ENCODE assay signal across 1 cellular context in the genomic region with DNA sequence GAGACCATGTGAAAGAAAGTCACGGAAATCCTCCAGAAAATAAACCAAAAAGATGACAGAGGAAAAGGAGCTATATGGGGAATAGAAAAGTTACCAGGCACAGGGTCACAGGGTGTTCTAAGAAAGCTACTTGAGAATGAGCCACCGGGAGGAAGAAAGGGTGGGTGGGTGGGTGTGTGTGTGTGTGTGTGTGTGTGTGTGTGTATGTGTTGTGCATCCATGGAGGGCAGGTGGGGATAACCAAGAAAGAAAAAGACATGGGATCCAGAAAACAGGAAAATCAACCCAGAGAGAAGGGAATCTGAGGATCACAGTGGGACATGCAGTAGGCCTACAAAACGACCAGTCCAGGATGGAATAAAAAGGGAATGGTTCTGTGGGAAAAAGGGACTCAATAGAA.
TF ChIP-seq lines count a peak whose summit lies in the region.

No MANE protein-coding gene starts in this region.

TF ChIP-seq in SK-N-SH, 30 proteins besides CTCF, POLR2A, EP300 and RAD21:
- TF ChIP-seq, protein P1, sequence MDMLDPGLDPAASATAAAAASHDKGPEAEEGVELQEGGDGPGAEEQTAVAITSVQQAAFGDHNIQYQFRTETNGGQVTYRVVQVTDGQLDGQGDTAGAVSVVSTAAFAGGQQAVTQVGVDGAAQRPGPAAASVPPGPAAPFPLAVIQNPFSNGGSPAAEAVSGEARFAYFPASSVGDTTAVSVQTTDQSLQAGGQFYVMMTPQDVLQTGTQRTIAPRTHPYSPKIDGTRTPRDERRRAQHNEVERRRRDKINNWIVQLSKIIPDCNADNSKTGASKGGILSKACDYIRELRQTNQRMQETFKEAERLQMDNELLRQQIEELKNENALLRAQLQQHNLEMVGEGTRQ (IDR thresholded peaks at IDR 0.05; ENCODE audit: borderline replicate concordance, low read depth, low read length), result no peak
- TF ChIP-seq EZH2phosphoT487 (IDR thresholded peaks at IDR 0.05; ENCODE audit: borderline replicate concordance, low read depth) (no peak), TCF12 (IDR thresholded peaks at IDR 0.05) (no peak), FOXJ3 (CRISPR knock-in tag; IDR thresholded peaks at IDR 0.05) (no peak), RXRA (IDR thresholded peaks at IDR 0.05; ENCODE audit: borderline replicate concordance, low read depth) (no peak), RCOR1 (IDR thresholded peaks at IDR 0.05; ENCODE audit: low read length) (no peak), MEF2A (IDR thresholded peaks at IDR 0.05; ENCODE audit: borderline replicate concordance, low read depth) (no peak), FOSL2 (IDR thresholded peaks at IDR 0.05; ENCODE audit: borderline replicate concordance, low read depth) (no peak), NFIC (IDR thresholded peaks at IDR 0.05; ENCODE audit: borderline replicate concordance) (no peak)
- TF ChIP-seq, protein P2, sequence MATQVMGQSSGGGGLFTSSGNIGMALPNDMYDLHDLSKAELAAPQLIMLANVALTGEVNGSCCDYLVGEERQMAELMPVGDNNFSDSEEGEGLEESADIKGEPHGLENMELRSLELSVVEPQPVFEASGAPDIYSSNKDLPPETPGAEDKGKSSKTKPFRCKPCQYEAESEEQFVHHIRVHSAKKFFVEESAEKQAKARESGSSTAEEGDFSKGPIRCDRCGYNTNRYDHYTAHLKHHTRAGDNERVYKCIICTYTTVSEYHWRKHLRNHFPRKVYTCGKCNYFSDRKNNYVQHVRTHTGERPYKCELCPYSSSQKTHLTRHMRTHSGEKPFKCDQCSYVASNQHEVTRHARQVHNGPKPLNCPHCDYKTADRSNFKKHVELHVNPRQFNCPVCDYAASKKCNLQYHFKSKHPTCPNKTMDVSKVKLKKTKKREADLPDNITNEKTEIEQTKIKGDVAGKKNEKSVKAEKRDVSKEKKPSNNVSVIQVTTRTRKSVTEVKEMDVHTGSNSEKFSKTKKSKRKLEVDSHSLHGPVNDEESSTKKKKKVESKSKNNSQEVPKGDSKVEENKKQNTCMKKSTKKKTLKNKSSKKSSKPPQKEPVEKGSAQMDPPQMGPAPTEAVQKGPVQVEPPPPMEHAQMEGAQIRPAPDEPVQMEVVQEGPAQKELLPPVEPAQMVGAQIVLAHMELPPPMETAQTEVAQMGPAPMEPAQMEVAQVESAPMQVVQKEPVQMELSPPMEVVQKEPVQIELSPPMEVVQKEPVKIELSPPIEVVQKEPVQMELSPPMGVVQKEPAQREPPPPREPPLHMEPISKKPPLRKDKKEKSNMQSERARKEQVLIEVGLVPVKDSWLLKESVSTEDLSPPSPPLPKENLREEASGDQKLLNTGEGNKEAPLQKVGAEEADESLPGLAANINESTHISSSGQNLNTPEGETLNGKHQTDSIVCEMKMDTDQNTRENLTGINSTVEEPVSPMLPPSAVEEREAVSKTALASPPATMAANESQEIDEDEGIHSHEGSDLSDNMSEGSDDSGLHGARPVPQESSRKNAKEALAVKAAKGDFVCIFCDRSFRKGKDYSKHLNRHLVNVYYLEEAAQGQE (IDR thresholded peaks at IDR 0.05; ENCODE audit: low read depth, low read length), result no peak
- TF ChIP-seq, protein P3, sequence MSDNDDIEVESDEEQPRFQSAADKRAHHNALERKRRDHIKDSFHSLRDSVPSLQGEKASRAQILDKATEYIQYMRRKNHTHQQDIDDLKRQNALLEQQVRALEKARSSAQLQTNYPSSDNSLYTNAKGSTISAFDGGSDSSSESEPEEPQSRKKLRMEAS (IDR thresholded peaks at IDR 0.05; ENCODE audit: low read depth), result no peak
- TF ChIP-seq, protein P4, sequence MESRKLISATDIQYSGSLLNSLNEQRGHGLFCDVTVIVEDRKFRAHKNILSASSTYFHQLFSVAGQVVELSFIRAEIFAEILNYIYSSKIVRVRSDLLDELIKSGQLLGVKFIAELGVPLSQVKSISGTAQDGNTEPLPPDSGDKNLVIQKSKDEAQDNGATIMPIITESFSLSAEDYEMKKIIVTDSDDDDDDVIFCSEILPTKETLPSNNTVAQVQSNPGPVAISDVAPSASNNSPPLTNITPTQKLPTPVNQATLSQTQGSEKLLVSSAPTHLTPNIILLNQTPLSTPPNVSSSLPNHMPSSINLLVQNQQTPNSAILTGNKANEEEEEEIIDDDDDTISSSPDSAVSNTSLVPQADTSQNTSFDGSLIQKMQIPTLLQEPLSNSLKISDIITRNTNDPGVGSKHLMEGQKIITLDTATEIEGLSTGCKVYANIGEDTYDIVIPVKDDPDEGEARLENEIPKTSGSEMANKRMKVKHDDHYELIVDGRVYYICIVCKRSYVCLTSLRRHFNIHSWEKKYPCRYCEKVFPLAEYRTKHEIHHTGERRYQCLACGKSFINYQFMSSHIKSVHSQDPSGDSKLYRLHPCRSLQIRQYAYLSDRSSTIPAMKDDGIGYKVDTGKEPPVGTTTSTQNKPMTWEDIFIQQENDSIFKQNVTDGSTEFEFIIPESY (IDR thresholded peaks at IDR 0.05; ENCODE audit: borderline replicate concordance, low read depth), result no peak
